Comparison of ENCODE assay signal across 36 cellular contexts in genomic region chr12:78966926-78967325, GRCh38.
"Had no signal": no experiment of that assay in that cellular context is flagged by ENCODE, and none has a peak within 500 bp of the region (broad histone marks: within the 10 kb centered on the region; RNA-seq: fewer than 3 reads in every experiment).

No MANE protein-coding gene starts in this region.

- ATAC-seq: activated naive CD4-positive, alpha-beta T cell treated with anti-CD3 and anti-CD28 coated beads, Interleukin-2, amount 50 U/mL, for 72 hours; activated naive CD8-positive, alpha-beta T cell treated with anti-CD3 and anti-CD28 coated beads, Interleukin-2, amount 50 U/mL, for 24 hours; activated T-cell treated with anti-CD3 and anti-CD28 coated beads, Interleukin-2, amount 50 U/mL, for 4 hours; activated T-cell treated with anti-CD3 and anti-CD28 coated beads, Interleukin-2, amount 50 U/mL, for 72 hours; activated T-helper 17 cell treated with anti-CD3 and anti-CD28 coated beads, Interleukin-2, amount 50 U/mL, for 72 hours; body of pancreas had no signal

- H3K4me3 Mint-ChIP-seq: activated naive CD4-positive, alpha-beta T cell treated with anti-CD3 and anti-CD28 coated beads for 36 hours; activated naive CD4-positive, alpha-beta T cell treated with anti-CD3 and anti-CD28 coated beads, Interleukin-2, amount 10 ng/mL, durations not matched to agents 7 days and 5 days; activated naive CD4-positive, alpha-beta T cell treated with anti-CD3 and anti-CD28 coated beads, Interleukin-2, amount 50 U/mL, for 24 hours; activated naive CD8-positive, alpha-beta T cell; activated naive CD8-positive, alpha-beta T cell treated with anti-CD3 and anti-CD28 coated beads for 36 hours; activated naive CD8-positive, alpha-beta T cell treated with anti-CD3 and anti-CD28 coated beads, Interleukin-2, amount 10 ng/mL, durations not matched to agents 7 days and 5 days; activated naive CD8-positive, alpha-beta T cell treated with anti-CD3 and anti-CD28 coated beads, Interleukin-2, amount 50 U/mL, for 24 hours; activated T-cell treated with anti-CD3 and anti-CD28 coated beads, Interleukin-2, amount 50 U/mL, for 4 hours; activated T-cell treated with anti-CD3 and anti-CD28 coated beads, Interleukin-2, amount 50 U/mL, for 72 hours; activated T-helper 1 cell treated with anti-CD3 and anti-CD28 coated beads, Interleukin-12 subunit alpha, Interleukin-12 subunit beta, Interleukin-2, Interleukin-4 antibody, amounts not matched to agents 30 ng/mL and 10 ng/mL and 1 ng/mL, durations not matched to agents 14 hours and 24 hours and 36 hours; activated T-helper 17 cell treated with anti-CD3 and anti-CD28 coated beads, Interleukin-2, amount 50 U/mL, for 72 hours; brain; central memory CD8-positive, alpha-beta T cell had no signal

- H3K9me3 Mint-ChIP-seq: activated naive CD4-positive, alpha-beta T cell treated with anti-CD3 and anti-CD28 coated beads, Interleukin-2, amount 50 U/mL, for 24 hours; activated naive CD8-positive, alpha-beta T cell treated with anti-CD3 and anti-CD28 coated beads, Interleukin-2, amount 10 ng/mL, durations not matched to agents 7 days and 5 days; activated T-helper 1 cell treated with anti-CD3 and anti-CD28 coated beads, Interleukin-12 subunit alpha, Interleukin-12 subunit beta, Interleukin-2, Interleukin-4 antibody, amounts not matched to agents 30 ng/mL and 10 ng/mL and 1 ng/mL, durations not matched to agents 14 hours and 24 hours and 36 hours; brain had no signal

- H3K27me3 ChIP-seq: adrenal gland, ascending aorta, body of pancreas, brain microvascular endothelial cell, breast epithelium, cardiac muscle cell had no signal

- DNase-seq: activated effector memory CD4-positive, alpha-beta T cell treated with anti-CD3 and anti-CD28 coated beads, Interleukin-2, amount 50 U/mL, for 16 hours; activated effector memory CD4-positive, alpha-beta T cell treated with Interleukin-2 at 50 U/mL for 16 hours; activated gamma-delta T cell; activated gamma-delta T cell treated with Interleukin-2 at 50 U/mL for 16 hours; activated naive CD4-positive, alpha-beta T cell; activated naive CD4-positive, alpha-beta T cell treated with anti-CD3 and anti-CD28 coated beads for 36 hours; activated naive CD4-positive, alpha-beta T cell treated with anti-CD3 and anti-CD28 coated beads, Interleukin-2, amount 10 ng/mL, durations not matched to agents 7 days and 5 days; activated naive CD4-positive, alpha-beta T cell treated with anti-CD3 and anti-CD28 coated beads, Interleukin-2, amount 50 U/mL, for 16 hours; activated naive CD4-positive, alpha-beta T cell treated with Interleukin-2 at 50 U/mL for 16 hours; activated naive CD8-positive, alpha-beta T cell treated with anti-CD3 and anti-CD28 coated beads for 36 hours; activated naive CD8-positive, alpha-beta T cell treated with anti-CD3 and anti-CD28 coated beads, Interleukin-2, amount 10 ng/mL, durations not matched to agents 7 days and 5 days; activated naive CD8-positive, alpha-beta T cell treated with anti-CD3 and anti-CD28 coated beads, Interleukin-2, amount 50 U/mL, for 24 hours; activated T-cell treated with anti-CD3 and anti-CD28 coated beads, Interleukin-2, amount 50 U/mL, for 4 hours; activated T-cell treated with anti-CD3 and anti-CD28 coated beads, Interleukin-2, amount 50 U/mL, for 48 hours; activated T-cell treated with anti-CD3 and anti-CD28 coated beads, Interleukin-2, amount 50 U/mL, for 72 hours; adrenal gland; amniotic stem cell; amygdala; anterior cingulate cortex; aorta; body of pancreas; brain microvascular endothelial cell; caudate nucleus; central memory CD4-positive, alpha-beta T cell; cerebellar nuclear complex had no signal

- H3K27ac Mint-ChIP-seq: activated naive CD4-positive, alpha-beta T cell treated with anti-CD3 and anti-CD28 coated beads for 36 hours; activated naive CD4-positive, alpha-beta T cell treated with anti-CD3 and anti-CD28 coated beads, Interleukin-2, amount 10 ng/mL, durations not matched to agents 7 days and 5 days; activated naive CD4-positive, alpha-beta T cell treated with anti-CD3 and anti-CD28 coated beads, Interleukin-2, amount 50 U/mL, for 24 hours; activated naive CD4-positive, alpha-beta T cell treated with anti-CD3 and anti-CD28 coated beads, Interleukin-2, amount 50 U/mL, for 72 hours; activated naive CD8-positive, alpha-beta T cell; activated naive CD8-positive, alpha-beta T cell treated with anti-CD3 and anti-CD28 coated beads for 36 hours; activated naive CD8-positive, alpha-beta T cell treated with anti-CD3 and anti-CD28 coated beads, Interleukin-2, amount 10 ng/mL, durations not matched to agents 7 days and 5 days; activated naive CD8-positive, alpha-beta T cell treated with anti-CD3 and anti-CD28 coated beads, Interleukin-2, amount 50 U/mL, for 24 hours; activated T-cell treated with anti-CD3 and anti-CD28 coated beads, Interleukin-2, amount 50 U/mL, for 72 hours; activated T-helper 1 cell treated with anti-CD3 and anti-CD28 coated beads, Interleukin-12 subunit alpha, Interleukin-12 subunit beta, Interleukin-2, Interleukin-4 antibody, amounts not matched to agents 30 ng/mL and 10 ng/mL and 1 ng/mL, durations not matched to agents 14 hours and 24 hours and 36 hours; activated T-helper 17 cell treated with anti-CD3 and anti-CD28 coated beads, Interleukin-2, amount 50 U/mL, for 72 hours; activated T-helper 2 cell treated with anti-CD3 and anti-CD28 coated beads, Interferon-gamma antibody, Interleukin-2, Interleukin-4, amounts not matched to agents 10 μg/mL and 5 μg/mL and 100 μg/mL, durations not matched to agents 14 hours and 24 hours and 36 hours; brain had no signal

- H3K9me3 ChIP-seq: adrenal gland, ascending aorta, body of pancreas, breast epithelium had no signal

- H3K27me3 Mint-ChIP-seq: activated naive CD4-positive, alpha-beta T cell treated with anti-CD3 and anti-CD28 coated beads, Interleukin-2, amount 10 ng/mL, durations not matched to agents 7 days and 5 days; activated naive CD4-positive, alpha-beta T cell treated with anti-CD3 and anti-CD28 coated beads, Interleukin-2, amount 50 U/mL, for 24 hours; activated naive CD8-positive, alpha-beta T cell; activated naive CD8-positive, alpha-beta T cell treated with anti-CD3 and anti-CD28 coated beads for 36 hours; activated naive CD8-positive, alpha-beta T cell treated with anti-CD3 and anti-CD28 coated beads, Interleukin-2, amount 10 ng/mL, durations not matched to agents 7 days and 5 days; activated naive CD8-positive, alpha-beta T cell treated with anti-CD3 and anti-CD28 coated beads, Interleukin-2, amount 50 U/mL, for 24 hours; activated T-helper 17 cell treated with anti-CD3 and anti-CD28 coated beads, Interleukin-2, amount 50 U/mL, for 72 hours; brain; central memory CD8-positive, alpha-beta T cell had no signal

- H3K4me3 ChIP-seq: adrenal gland, ascending aorta, body of pancreas, breast epithelium, cardiac muscle cell had no signal

- H3K36me3 Mint-ChIP-seq: activated naive CD4-positive, alpha-beta T cell treated with anti-CD3 and anti-CD28 coated beads, Interleukin-2, amount 10 ng/mL, durations not matched to agents 7 days and 5 days; activated naive CD4-positive, alpha-beta T cell treated with anti-CD3 and anti-CD28 coated beads, Interleukin-2, amount 50 U/mL, for 24 hours; activated naive CD4-positive, alpha-beta T cell treated with anti-CD3 and anti-CD28 coated beads, Interleukin-2, amount 50 U/mL, for 72 hours; activated naive CD8-positive, alpha-beta T cell; activated naive CD8-positive, alpha-beta T cell treated with anti-CD3 and anti-CD28 coated beads for 36 hours; activated naive CD8-positive, alpha-beta T cell treated with anti-CD3 and anti-CD28 coated beads, Interleukin-2, amount 10 ng/mL, durations not matched to agents 7 days and 5 days; brain had no signal

- H3K27ac ChIP-seq: adrenal gland, ascending aorta, body of pancreas, brain microvascular endothelial cell, breast epithelium, cardiac muscle cell had no signal

- H3K4me1 Mint-ChIP-seq: activated naive CD4-positive, alpha-beta T cell treated with anti-CD3 and anti-CD28 coated beads, Interleukin-2, amount 10 ng/mL, durations not matched to agents 7 days and 5 days; activated naive CD4-positive, alpha-beta T cell treated with anti-CD3 and anti-CD28 coated beads, Interleukin-2, amount 50 U/mL, for 24 hours; activated naive CD8-positive, alpha-beta T cell treated with anti-CD3 and anti-CD28 coated beads for 36 hours; activated naive CD8-positive, alpha-beta T cell treated with anti-CD3 and anti-CD28 coated beads, Interleukin-2, amount 10 ng/mL, durations not matched to agents 7 days and 5 days; activated naive CD8-positive, alpha-beta T cell treated with anti-CD3 and anti-CD28 coated beads, Interleukin-2, amount 50 U/mL, for 24 hours; activated T-helper 17 cell treated with anti-CD3 and anti-CD28 coated beads, Interleukin-2, amount 50 U/mL, for 72 hours; brain; central memory CD8-positive, alpha-beta T cell had no signal

- H3K36me3 ChIP-seq: adrenal gland, ascending aorta, brain microvascular endothelial cell, breast epithelium, cardiac muscle cell had no signal
